ENCODE assay signal across 9 cellular contexts in genomic region chr4:139030614-139031235, GRCh38. TPM values are rescaled to one million over a fixed set of nuclear protein-coding genes. Genes with fewer than 3 reads are reported as not detected.
DNase-seq lines count a peak whose midpoint lies in the region; ATAC-seq and TF ChIP-seq lines count a peak whose summit lies in the region.
"Had no signal": no experiment of that assay in that cellular context is flagged by ENCODE, and none has a peak within 500 bp of the region (broad histone marks: within the 10 kb centered on the region; RNA-seq: fewer than 3 reads in every experiment).

No MANE protein-coding gene starts in this region.

- peak; percentile 40 for DNase-seq in GF-D8 (lab: John Stamatoyannopoulos, UW)
- peak; percentile 36 for DNase-seq in HCEC 1CT
- peak; percentile 82 for DNase-seq in NB4 (ENCODE audit: low read depth)
- DNase-seq in SW480 (ENCODE audit: low spot score): peak; percentile 64
- DNase-seq in activated naive CD8-positive, alpha-beta T cell treated with anti-CD3 and anti-CD28 coated beads, Interleukin-2, amount 50 U/mL, for 24 hours: peak; percentile 65
- peak in 1 of 2 donors; percentile 80 for DNase-seq in heart right ventricle
- DNase-seq in renal cortical epithelial cell (ENCODE audit: low read depth): peak; percentile 80
- DNase-seq in GOT3 (lab: John Stamatoyannopoulos, UW): no peak

- H3K4me1 ChIP-seq in heart right ventricle: peaks cover 0 to 41% (median 9%) of the 10 kb centered on the region in 9 donors

- H3K36me3 ChIP-seq in heart right ventricle: peaks cover 0 to 13% (median 0%) of the 10 kb centered on the region in 9 donors

- WGBS in heart right ventricle, 2 donors: 44 to 49% methylated on average over 14 of the region's 14 CpGs

- peak overlapping the region; percentile 13 for H3K27ac Mint-ChIP-seq in activated naive CD8-positive, alpha-beta T cell treated with anti-CD3 and anti-CD28 coated beads, Interleukin-2, amount 50 U/mL, for 24 hours
- H3K27ac Mint-ChIP-seq: stimulated activated naive CD8-positive, alpha-beta T cell treated with anti-CD3 and anti-CD28 coated beads, Interleukin-15, Interleukin-2, amounts not matched to agents 100 ng/mL and 50 ng/mL, for 24 hours had no signal

- no peak for TF ChIP-seq POLR2A in NB4 (IDR thresholded peaks at IDR 0.05; ENCODE audit: extremely low read depth, insufficient read length)

- H3K4me3 Mint-ChIP-seq in activated naive CD8-positive, alpha-beta T cell treated with anti-CD3 and anti-CD28 coated beads, Interleukin-2, amount 50 U/mL, for 24 hours: no peak overlapping the region
- H3K4me3 Mint-ChIP-seq: stimulated activated naive CD8-positive, alpha-beta T cell treated with anti-CD3 and anti-CD28 coated beads, Interleukin-15, Interleukin-2, amounts not matched to agents 100 ng/mL and 50 ng/mL, for 24 hours had no signal

- intact Hi-C loops in heart right ventricle (cut with DNase I): loop anchor here in 9 of 10 donors (2.0 to 10.0 kb wide), 9 partner anchors 52 to 624 kb away; partner anchors contain the start of gene ELF2 (in 3 of the 9)

- peaks cover 9% of the 10 kb centered on the region for H3K4me1 Mint-ChIP-seq in activated naive CD8-positive, alpha-beta T cell treated with anti-CD3 and anti-CD28 coated beads, Interleukin-2, amount 50 U/mL, for 24 hours

- no peaks in the 10 kb centered on the region for H3K9me3 Mint-ChIP-seq in activated naive CD8-positive, alpha-beta T cell treated with anti-CD3 and anti-CD28 coated beads, Interleukin-2, amount 50 U/mL, for 24 hours
- H3K9me3 Mint-ChIP-seq: stimulated activated naive CD8-positive, alpha-beta T cell treated with anti-CD3 and anti-CD28 coated beads, Interleukin-15, Interleukin-2, amounts not matched to agents 100 ng/mL and 50 ng/mL, for 24 hours had no signal

- H3K27me3 ChIP-seq in heart right ventricle: no peaks in the 10 kb centered on the region

- H3K36me3 Mint-ChIP-seq in activated naive CD8-positive, alpha-beta T cell treated with anti-CD3 and anti-CD28 coated beads, Interleukin-2, amount 50 U/mL, for 24 hours (ENCODE audit: low read depth): peaks cover 12% of the 10 kb centered on the region

- peak overlapping the region in 1 of 10 donors; percentile 82 for H3K27ac ChIP-seq in heart right ventricle

- peak; percentile 67 for ATAC-seq in activated naive CD8-positive, alpha-beta T cell treated with anti-CD3 and anti-CD28 coated beads, Interleukin-2, amount 50 U/mL, for 24 hours
- ATAC-seq in heart right ventricle: peak in 7 of 8 donors; percentile 27 to 70 (median 44)

- H3K27me3 Mint-ChIP-seq in activated naive CD8-positive, alpha-beta T cell treated with anti-CD3 and anti-CD28 coated beads, Interleukin-2, amount 50 U/mL, for 24 hours: no peaks in the 10 kb centered on the region
- H3K27me3 Mint-ChIP-seq: stimulated activated naive CD8-positive, alpha-beta T cell treated with anti-CD3 and anti-CD28 coated beads, Interleukin-15, Interleukin-2, amounts not matched to agents 100 ng/mL and 50 ng/mL, for 24 hours had no signal

- H3K4me3 ChIP-seq in NB4 (ENCODE audit: low read depth, low read length) (no peak overlapping the region), heart right ventricle (no peak overlapping the region)

- no peaks in the 10 kb centered on the region for H3K9me3 ChIP-seq in heart right ventricle

- TF ChIP-seq CTCF in NB4 (IDR thresholded peaks at IDR 0.05; ENCODE audit: low read depth, low read length) (peak; percentile 74), heart right ventricle (IDR thresholded peaks at IDR 0.05) (peak; percentile 60 to 87 (median 81))

RNA-seq across cellular contexts. Expression of gene NOCT, which starts 15.1 kb away (rescaled TPM):
- total RNA-seq in heart right ventricle: 10 to 100 TPM in 3 of 10 donors, 1 to 10 TPM in 7; 5.7 to 16.5 (median 8.2) TPM
- polyA plus RNA-seq in heart right ventricle: 1 to 10 TPM; 2.4 to 2.6 TPM
- 25.8 and 62.0 TPM in 2 replicates for total RNA-seq in renal cortical epithelial cell
